ENCODE assay signal across 8 cellular contexts in genomic region chr3:11820540-11821041, GRCh38. TPM values are rescaled to one million over a fixed set of nuclear protein-coding genes. Genes with fewer than 3 reads are reported as not detected.
DNase-seq lines count a peak whose midpoint lies in the region; ATAC-seq and TF ChIP-seq lines count a peak whose summit lies in the region.

No MANE protein-coding gene starts in this region.

- no peaks in the 10 kb centered on the region for H3K9me3 ChIP-seq in A673 (ENCODE audit: low read depth, low read length, poor library complexity, severe bottlenecking)

- no peaks in the 10 kb centered on the region for H3K27me3 ChIP-seq in A673 (replicated peaks; ENCODE audit: insufficient read depth, low read depth, low read length, poor library complexity)

- TF ChIP-seq CTCF in A673 (conservative IDR thresholded peaks at IDR 0.05; ENCODE audit: low read depth, low read length): no peak
- no peak for TF ChIP-seq CTCF in brain (conservative IDR thresholded peaks at IDR 0.05)

- DNase-seq in A673 (ENCODE audit: low spot score) (peak; percentile 33), NCI-H1417 (lab: John Stamatoyannopoulos, UW) (no peak), NCI-H524 treated with DMSO at 0.1 percent for 48 hours (lab: John Stamatoyannopoulos, UW) (no peak), NCI-H1092 (lab: John Stamatoyannopoulos, UW) (no peak), cerebellar cortex (ENCODE audit: low spot score) (no peak)

- peaks cover 10% of the 10 kb centered on the region for H3K36me3 ChIP-seq in A673 (ENCODE audit: insufficient read depth, low read length, poor library complexity, severe bottlenecking)

- CTCF ChIA-PET in A673 (lab: Charles Lee): no interaction called here

- H3K27me3 Mint-ChIP-seq in brain: no peaks in the 10 kb centered on the region

- no peak overlapping the region for H3K4me3 ChIP-seq in A673 (ENCODE audit: low read depth, low read length, poor library complexity, severe bottlenecking)

- intact Hi-C loops in A673 (cut with micrococcal nuclease; ENCODE audit: unreplicated experiment): no loop called here

- H3K9me3 Mint-ChIP-seq in brain: no peaks in the 10 kb centered on the region

- H3K4me1 Mint-ChIP-seq in brain: peaks cover 15% of the 10 kb centered on the region

- ATAC-seq in GM18867 (IDR thresholded peaks at IDR 0.05; ENCODE audit: unreplicated experiment) (peak; percentile 71), HG03108 (IDR thresholded peaks at IDR 0.05; ENCODE audit: unreplicated experiment) (peak; percentile 94)

- no peak overlapping the region for H3K27ac ChIP-seq in A673 (ENCODE audit: low read depth, low read length, poor library complexity, severe bottlenecking)

- H3K36me3 Mint-ChIP-seq in brain: peaks cover 65% of the 10 kb centered on the region

- peak overlapping the region in 3 of 5 experiments; percentile 54 to 56 (median 55) for H3K27ac Mint-ChIP-seq in brain

- no peaks in the 10 kb centered on the region for H3K4me1 ChIP-seq in A673 (ENCODE audit: insufficient read depth, low read length, poor library complexity, severe bottlenecking)

- no TSS peak for BruUV-seq in A673 (replicated peaks; lab: Mats Ljungman, UMichigan)

- POLR2A ChIA-PET in A673 (lab: Charles Lee; ENCODE audit: low non-redundant PET): no interaction called here

- no peak overlapping the region for H3K4me3 Mint-ChIP-seq in brain

RNA-seq across cellular contexts. Expression of gene TAMM41, which starts 26.1 kb away (rescaled TPM):
- total RNA-seq in A673 (2021): 25.3 and 28.5 TPM in 2 replicates
- polyA plus RNA-seq in brain (ENCODE audit: insufficient read depth, low read depth, low replicate concordance): 10.6 TPM
